Comparison of ENCODE assay signal across 17 cellular contexts in the genomic region with DNA sequence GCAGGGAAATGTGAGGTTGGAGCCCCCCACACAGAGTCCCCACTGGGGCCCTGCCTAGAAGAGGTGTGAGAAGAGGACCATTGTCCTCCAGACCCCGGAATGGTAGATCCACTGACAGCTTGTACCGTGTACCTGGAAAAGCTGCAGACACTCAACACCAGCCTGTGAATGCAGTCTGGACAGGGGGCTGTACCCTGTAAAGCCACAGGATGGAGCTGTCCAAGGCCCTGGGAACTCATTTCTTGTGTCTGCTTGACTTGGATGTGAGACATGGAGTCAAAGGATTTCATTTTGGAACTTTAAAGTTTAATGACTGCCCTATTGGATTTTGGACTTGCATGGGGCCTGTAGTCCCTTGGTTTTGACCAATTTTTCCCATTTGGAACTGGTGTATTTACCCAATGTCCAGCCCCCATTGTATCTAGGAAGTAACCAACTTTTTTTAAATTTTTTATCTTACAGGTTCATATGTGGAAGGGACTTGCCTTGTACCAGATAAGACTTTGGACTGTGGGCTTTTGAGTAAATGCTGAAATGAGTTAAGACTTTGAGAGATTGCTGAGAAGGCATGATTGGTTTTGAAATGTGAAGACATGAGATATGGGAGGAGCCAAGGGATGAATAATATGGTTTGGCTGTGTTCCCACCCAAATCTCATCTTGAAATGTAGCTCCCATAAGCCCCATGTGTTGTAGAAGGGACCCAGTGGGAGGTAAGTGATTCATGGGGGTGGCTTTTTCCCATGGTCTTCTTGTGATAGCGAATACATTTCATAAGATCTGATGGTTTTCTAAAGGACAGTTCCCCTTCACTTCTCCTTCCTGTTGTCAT.
DNase-seq lines count a peak whose midpoint lies in the region; ATAC-seq and TF ChIP-seq lines count a peak whose summit lies in the region.
"Had no signal": no experiment of that assay in that cellular context is flagged by ENCODE, and none has a peak within 500 bp of the region (broad histone marks: within the 10 kb centered on the region; RNA-seq: fewer than 3 reads in every experiment).

No MANE protein-coding gene starts in this region.

- H3K4me1 ChIP-seq in mesenchymal stem cell (ENCODE audit: control insufficient read depth, insufficient read depth, low read depth, low read length) (peaks cover 3% of the 10 kb centered on the region), gastroesophageal sphincter (no peaks in the 10 kb centered on the region)
- H3K4me1 ChIP-seq: Peyer's patch had no signal

- POLR2A ChIA-PET in activated B cell treated with CpG ODN at 0.5 μM for 24 hours (lab: Charles Lee) = interaction anchor here (0.7 kb wide), 1 partner anchor 316 kb away, joined by 3 read pairs; no protein-coding TSS in a partner anchor

- no peak for TF ChIP-seq EP300 in gastroesophageal sphincter (IDR thresholded peaks at IDR 0.05)

- H3K27ac Mint-ChIP-seq in activated B cell treated with CpG ODN at 0.5 μM for 24 hours = peak overlapping the region; percentile 27
- H3K27ac Mint-ChIP-seq: activated CD8-positive, alpha-beta T cell treated with anti-CD3 and anti-CD28 coated beads for 36 hours; nephron; T-helper 1 cell treated with Interleukin-12 subunit alpha and Interleukin-12 subunit beta and Interleukin-4 antibody, amounts not matched to agents 30 μg/mL and 1 μg/mL, for 36 hours had no signal

- no peak overlapping the region for H3K14ac ChIP-seq in mesenchymal stem cell (ENCODE audit: low read length in 2 of 2)

- H3K36me3 ChIP-seq in mesenchymal stem cell (ENCODE audit: control insufficient read depth in 1 of 2, insufficient read depth in 2 of 2, low read depth in 1 of 2, low read length in 2 of 2) (no peaks in the 10 kb centered on the region), gastroesophageal sphincter (no peaks in the 10 kb centered on the region)
- H3K36me3 ChIP-seq: Peyer's patch had no signal

- H3K9me3 Mint-ChIP-seq in activated B cell treated with CpG ODN at 0.5 μM for 24 hours = peaks cover 12% of the 10 kb centered on the region
- H3K9me3 Mint-ChIP-seq: T-helper 1 cell treated with Interleukin-12 subunit alpha and Interleukin-12 subunit beta and Interleukin-4 antibody, amounts not matched to agents 30 μg/mL and 1 μg/mL, for 36 hours had no signal

- no peak overlapping the region for H4K8ac ChIP-seq in mesenchymal stem cell (ENCODE audit: low read length)

- H3K4me3 Mint-ChIP-seq in activated B cell treated with CpG ODN at 0.5 μM for 24 hours = no peak overlapping the region
- H3K4me3 Mint-ChIP-seq: activated CD8-positive, alpha-beta T cell treated with anti-CD3 and anti-CD28 coated beads for 36 hours; nephron; T-helper 1 cell treated with Interleukin-12 subunit alpha and Interleukin-12 subunit beta and Interleukin-4 antibody, amounts not matched to agents 30 μg/mL and 1 μg/mL, for 36 hours had no signal

- no peak for ATAC-seq in activated B cell treated with CpG ODN at 0.5 μM for 24 hours (ENCODE audit: low read depth)
- ATAC-seq in GM21529 (IDR thresholded peaks at IDR 0.05; ENCODE audit: unreplicated experiment) = no peak
- no peak for ATAC-seq in gastroesophageal sphincter
- ATAC-seq in GM19463 (IDR thresholded peaks at IDR 0.05; ENCODE audit: unreplicated experiment) = no peak
- ATAC-seq: activated CD8-positive, alpha-beta T cell treated with anti-CD3 and anti-CD28 coated beads for 36 hours had no signal

- H3K18ac ChIP-seq in mesenchymal stem cell (ENCODE audit: low read depth in 1 of 2, low read length in 2 of 2) = peak overlapping the region in 1 of 2 experiments; percentile 34

- H3K27ac ChIP-seq in mesenchymal stem cell (ENCODE audit: low read length, poor library complexity, severe bottlenecking) (no peak overlapping the region), gastroesophageal sphincter (no peak overlapping the region)
- H3K27ac ChIP-seq: Peyer's patch had no signal

- DNase-seq in CD1c-positive myeloid dendritic cell (ENCODE audit: extremely low spot score) = peak; percentile 79
- DNase-seq in M059J (ENCODE audit: low read depth) = peak; percentile 24
- DNase-seq in activated B cell treated with CpG ODN at 0.5 μM for 24 hours = no peak
- no peak for DNase-seq in mesenchymal stem cell
- DNase-seq in kidney glomerular epithelial cell (lab: John Stamatoyannopoulos, UW) = no peak
- DNase-seq: activated CD8-positive, alpha-beta T cell treated with anti-CD3 and anti-CD28 coated beads for 36 hours; activated effector memory CD4-positive, alpha-beta T cell treated with Interleukin-2 at 50 U/mL for 16 hours; effector CD4-positive, alpha-beta T cell; glutamatergic neuron; H7; NCI-H2171; Peyer's patch had no signal

- peaks cover 5% of the 10 kb centered on the region for H3K36me3 Mint-ChIP-seq in activated B cell treated with CpG ODN at 0.5 μM for 24 hours (ENCODE audit: low read depth)

- no peak overlapping the region for H3K9ac ChIP-seq in mesenchymal stem cell (ENCODE audit: low read length)

- no peak overlapping the region for H3K4me2 ChIP-seq in mesenchymal stem cell (ENCODE audit: low read length, poor library complexity, severe bottlenecking)

- H3K23ac ChIP-seq in mesenchymal stem cell (ENCODE audit: low read length in 2 of 2) = no peak overlapping the region

- CTCF ChIA-PET in activated B cell treated with CpG ODN at 0.5 μM for 24 hours (lab: Charles Lee) = no interaction called here

- H3K79me1 ChIP-seq in mesenchymal stem cell (replicated peaks; ENCODE audit: low read length, poor library complexity, severe bottlenecking) = no peaks in the 10 kb centered on the region

- no peaks in the 10 kb centered on the region for H3K27me3 Mint-ChIP-seq in activated B cell treated with CpG ODN at 0.5 μM for 24 hours
- H3K27me3 Mint-ChIP-seq: activated CD8-positive, alpha-beta T cell treated with anti-CD3 and anti-CD28 coated beads for 36 hours had no signal

- H3K4me3 ChIP-seq in mesenchymal stem cell (ENCODE audit: insufficient read depth in 1 of 2, low read depth in 1 of 2, low read length in 2 of 2) = no peak overlapping the region
- no peak overlapping the region for H3K4me3 ChIP-seq in gastroesophageal sphincter
- H3K4me3 ChIP-seq: Peyer's patch had no signal

- H3K4me1 Mint-ChIP-seq in activated B cell treated with CpG ODN at 0.5 μM for 24 hours = peaks cover 34% of the 10 kb centered on the region

- TF ChIP-seq POLR2A in gastroesophageal sphincter (IDR thresholded peaks at IDR 0.05) = no peak

- H3K4ac ChIP-seq in mesenchymal stem cell (ENCODE audit: low read depth in 1 of 2, low read length in 2 of 2) = no peak overlapping the region

- peak overlapping the region; percentile 80 for H2BK15ac ChIP-seq in mesenchymal stem cell (ENCODE audit: low read depth, poor library complexity, severe bottlenecking)

- intact Hi-C loops in activated B cell treated with CpG ODN at 0.5 μM for 24 hours (cut with micrococcal nuclease) = no loop called here

- H2BK12ac ChIP-seq in mesenchymal stem cell (ENCODE audit: low read length in 2 of 2) = no peak overlapping the region

- H3K27me3 ChIP-seq in mesenchymal stem cell (ENCODE audit: control insufficient read depth in 1 of 2, insufficient read depth in 1 of 2, low read length in 2 of 2) (no peaks in the 10 kb centered on the region), gastroesophageal sphincter (no peaks in the 10 kb centered on the region)
- H3K27me3 ChIP-seq: Peyer's patch had no signal

- no peak overlapping the region for H2BK120ac ChIP-seq in mesenchymal stem cell (ENCODE audit: low read depth, low read length)

- no peak overlapping the region for H4K91ac ChIP-seq in mesenchymal stem cell (ENCODE audit: low read length)

- no peak overlapping the region for H2BK5ac ChIP-seq in mesenchymal stem cell (ENCODE audit: low read depth, low read length, poor library complexity, severe bottlenecking)

- TF ChIP-seq CTCF in activated B cell treated with CpG ODN at 0.5 μM for 24 hours (IDR thresholded peaks at IDR 0.05) (no peak), gastroesophageal sphincter (IDR thresholded peaks at IDR 0.05) (no peak)

- no peak overlapping the region for H2AK5ac ChIP-seq in mesenchymal stem cell (ENCODE audit: low read length, severe bottlenecking)

- H2AFZ ChIP-seq in mesenchymal stem cell (ENCODE audit: low read depth, low read length) = no peak overlapping the region

- no peaks in the 10 kb centered on the region for H3K9me3 ChIP-seq in mesenchymal stem cell (ENCODE audit: control insufficient read depth, low read length)
- H3K9me3 ChIP-seq in gastroesophageal sphincter = peaks cover 0 to 2% (median 0%) of the 10 kb centered on the region in 3 donors

- WGBS in mesenchymal stem cell = 97% methylated on average over 3 of the region's 3 CpGs
- WGBS in gastroesophageal sphincter (ENCODE audit: low coverage in 1 of 2), 2 donors = 97 to 100% methylated on average over 2 to 3 of the region's 3 CpGs

Comparison
In these comparisons a context has a peak if more than half of its experiments do, and no peak if none do; other contexts are left out.
1. DNase-seq: peak in CD1c-positive myeloid dendritic cell (single experiment) and M059J (single experiment); none in activated B cell treated with CpG ODN at 0.5 μM for 24 hours (single experiment), mesenchymal stem cell (single experiment) and kidney glomerular epithelial cell (single experiment).